9 cellular contexts compared by ENCODE assay signal in the genomic region with DNA sequence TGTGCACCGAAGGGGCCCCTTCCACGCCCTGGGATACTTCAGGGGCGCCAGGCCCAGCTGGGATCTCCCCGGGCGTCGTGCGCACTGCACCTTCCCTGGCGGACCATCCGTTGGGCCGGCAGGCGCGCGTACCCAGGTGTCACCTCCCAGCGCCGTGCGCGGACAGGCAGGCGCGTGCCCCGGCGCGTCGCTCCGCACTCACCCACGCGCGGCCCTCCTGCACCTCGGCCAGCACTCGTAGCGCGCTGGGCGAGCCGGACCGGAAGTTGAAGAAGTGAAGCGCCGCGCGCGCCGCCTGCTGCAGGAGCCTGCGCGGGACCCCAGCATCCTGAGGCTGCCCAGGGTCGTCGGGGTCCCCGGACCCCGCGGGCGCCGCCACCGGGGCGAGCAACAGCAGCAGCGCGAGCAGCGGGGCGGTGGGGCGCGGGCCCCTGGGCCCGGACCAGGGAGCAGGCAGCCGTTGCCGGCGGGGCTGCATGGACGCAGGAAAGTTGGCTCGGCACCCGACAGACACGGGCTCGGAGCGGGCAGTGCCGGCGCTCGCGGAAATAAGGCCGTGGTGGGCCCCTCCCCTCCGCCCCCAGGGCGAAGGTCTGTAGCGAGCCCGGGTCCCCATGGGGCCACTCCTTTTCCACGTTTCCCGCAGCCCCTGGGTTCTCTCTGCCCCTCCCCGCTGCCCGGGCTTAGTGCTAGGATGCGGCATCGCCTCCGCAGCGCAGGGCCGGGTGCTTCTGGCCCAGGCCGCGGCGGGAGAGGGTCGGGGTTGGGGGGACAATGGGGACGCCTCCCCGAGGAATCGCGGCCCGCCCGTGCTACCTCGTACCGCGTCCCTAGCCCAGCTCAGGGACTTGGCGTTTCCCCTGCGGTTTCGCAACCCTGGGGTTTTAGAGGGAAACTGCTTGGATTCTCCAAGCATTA. TPM values are rescaled to one million over a fixed set of nuclear protein-coding genes. Genes with fewer than 3 reads are reported as not detected.
DNase-seq lines count a peak whose midpoint lies in the region; ATAC-seq, FAIRE-seq and TF ChIP-seq lines count a peak whose summit lies in the region.
"Had no signal": no experiment of that assay in that cellular context is flagged by ENCODE, and none has a peak within 500 bp of the region (broad histone marks: within the 10 kb centered on the region; RNA-seq: fewer than 3 reads in every experiment).

Gene RARRES1, minus strand, starts transcription at position 520 of the 918 bp plus-strand sequence. Its CDS starts 42 bp downstream, at position 478.

- no peak for TF ChIP-seq POLR2A in endothelial cell of umbilical vein (IDR thresholded peaks at IDR 0.05; ENCODE audit: low read depth, low read length)

- no TSS peak for BruUV-seq in endothelial cell of umbilical vein (replicated peaks; lab: Mats Ljungman, UMichigan)

- H3K9me3 Mint-ChIP-seq in mesothelial cell of epicardium, result peaks cover 11% of the 10 kb centered on the region
- no peaks in the 10 kb centered on the region for H3K9me3 Mint-ChIP-seq in stimulated activated naive CD8-positive, alpha-beta T cell treated with anti-CD3 and anti-CD28 coated beads, Interleukin-15, Interleukin-2, amounts not matched to agents 100 ng/mL and 50 ng/mL, for 24 hours

- DNase-seq in DMS53 (lab: John Stamatoyannopoulos, UW), result peak; percentile 83
- DNase-seq in activated CD4-positive, alpha-beta T cell treated with anti-CD3 and anti-CD28 coated beads, Interleukin-2, amount 50 U/mL, for 48 hours, result peak; percentile 58 to 63
- DNase-seq in endothelial cell of umbilical vein (ENCODE audit: low read depth, low spot score), result peak; percentile 50
- peak; percentile 40 to 72 for DNase-seq in mesothelial cell of epicardium (ENCODE audit: low spot score in 2 of 2, unreplicated experiment in 2 of 2)
- DNase-seq in H4 (ENCODE audit: low spot score), result no peak

- H3K27me3 Mint-ChIP-seq in mesothelial cell of epicardium (ENCODE audit: low read depth), result no peaks in the 10 kb centered on the region
- no peaks in the 10 kb centered on the region for H3K27me3 Mint-ChIP-seq in stimulated activated naive CD8-positive, alpha-beta T cell treated with anti-CD3 and anti-CD28 coated beads, Interleukin-15, Interleukin-2, amounts not matched to agents 100 ng/mL and 50 ng/mL, for 24 hours

- no peaks in the 10 kb centered on the region for H4K20me1 ChIP-seq in endothelial cell of umbilical vein (replicated peaks; ENCODE audit: control insufficient read depth, extremely low read depth, insufficient read depth, low read length)

- no peaks in the 10 kb centered on the region for H3K27me3 ChIP-seq in endothelial cell of umbilical vein (ENCODE audit: control insufficient read depth in 2 of 2, insufficient read depth in 2 of 2, low read length in 2 of 2)

- peak within 1 kb of the TSS; percentile 72 for H3K4me3 Mint-ChIP-seq in mesothelial cell of epicardium
- H3K4me3 Mint-ChIP-seq in stimulated activated naive CD8-positive, alpha-beta T cell treated with anti-CD3 and anti-CD28 coated beads, Interleukin-15, Interleukin-2, amounts not matched to agents 100 ng/mL and 50 ng/mL, for 24 hours, result peak within 1 kb of the TSS; percentile 66

- peak within 1 kb of the TSS; percentile 79 for H3K4me2 ChIP-seq in endothelial cell of umbilical vein (ENCODE audit: insufficient read depth, low read length)

- ATAC-seq in GM19468 (IDR thresholded peaks at IDR 0.05; ENCODE audit: extremely low read depth, unreplicated experiment) (peak; percentile 58), HG03558 (IDR thresholded peaks at IDR 0.05; ENCODE audit: extremely low read depth, unreplicated experiment) (peak; percentile 65)

- TF ChIP-seq CTCF in endothelial cell of umbilical vein (IDR thresholded peaks at IDR 0.05; ENCODE audit: extremely low read depth in 1 of 2, insufficient read depth in 1 of 2, low read depth in 1 of 2, low read length in 2 of 2) (peak in 1 of 2 donors; percentile 7), mesothelial cell of epicardium (IDR thresholded peaks at IDR 0.05; ENCODE audit: unreplicated experiment) (no peak)

- H3K9me3 ChIP-seq in endothelial cell of umbilical vein (replicated peaks; ENCODE audit: control insufficient read depth, insufficient read depth, low read length), result no peaks in the 10 kb centered on the region

- no peak for FAIRE-seq in endothelial cell of umbilical vein (lab: Jason Lieb, UNC)

- H3K36me3 Mint-ChIP-seq in mesothelial cell of epicardium, result peaks cover 39% of the 10 kb centered on the region
- peaks cover 5% of the 10 kb centered on the region for H3K36me3 Mint-ChIP-seq in stimulated activated naive CD8-positive, alpha-beta T cell treated with anti-CD3 and anti-CD28 coated beads, Interleukin-15, Interleukin-2, amounts not matched to agents 100 ng/mL and 50 ng/mL, for 24 hours (ENCODE audit: low read depth)

- no peak within 1 kb of the TSS for H3K27ac ChIP-seq in endothelial cell of umbilical vein (ENCODE audit: insufficient read depth, low read depth, low read length)

- intact Hi-C loops in endothelial cell of umbilical vein (cut with micrococcal nuclease), result loop anchor here (1.0 kb wide), 1 partner anchor 73 kb away; no protein-coding TSS in a partner anchor

- peak within 1 kb of the TSS; percentile 98 for H3K27ac Mint-ChIP-seq in mesothelial cell of epicardium
- no peak within 1 kb of the TSS for H3K27ac Mint-ChIP-seq in stimulated activated naive CD8-positive, alpha-beta T cell treated with anti-CD3 and anti-CD28 coated beads, Interleukin-15, Interleukin-2, amounts not matched to agents 100 ng/mL and 50 ng/mL, for 24 hours

- dilution Hi-C loops in endothelial cell of umbilical vein (cut with MboI; ENCODE audit: extremely low pct_ligation_motif_present, low sequenced_read_pairs), result no loop called here

- POLR2A ChIA-PET in endothelial cell of umbilical vein (lab: Charles Lee), result no interaction called here

- H3K36me3 ChIP-seq in endothelial cell of umbilical vein (ENCODE audit: control insufficient read depth in 2 of 2, extremely low read depth in 1 of 2, insufficient read depth in 2 of 2, low read length in 2 of 2), result no peaks in the 10 kb centered on the region

- peak within 1 kb of the TSS; percentile 89 for H2AFZ ChIP-seq in endothelial cell of umbilical vein (ENCODE audit: low read depth, low read length)

- H3K79me2 ChIP-seq in endothelial cell of umbilical vein (ENCODE audit: control insufficient read depth, insufficient read depth, low read length), result no peaks in the 10 kb centered on the region

- CTCF ChIA-PET in endothelial cell of umbilical vein (lab: Charles Lee), result interaction anchor here (0.6 to 1.7 kb wide), 3 partner anchors 21 to 57 kb away, joined by 3 to 6 read pairs (median 4); no protein-coding TSS in a partner anchor

- peak within 1 kb of the TSS; percentile 11 to 46 (median 43) for H3K4me3 ChIP-seq in endothelial cell of umbilical vein (replicated peaks in 1 of 3; ENCODE audit: insufficient read depth in 1 of 3, low read depth in 1 of 3, low read length in 3 of 3)

- H3K4me1 ChIP-seq in endothelial cell of umbilical vein (ENCODE audit: control insufficient read depth, extremely low read depth, insufficient read depth, low read length), result peaks cover 12% of the 10 kb centered on the region

- no peaks in the 10 kb centered on the region for H3K9me1 ChIP-seq in endothelial cell of umbilical vein (replicated peaks; ENCODE audit: control insufficient read depth, extremely low read depth, insufficient read depth, low read length)

- peak within 1 kb of the TSS; percentile 59 for H3K9ac ChIP-seq in endothelial cell of umbilical vein (replicated peaks; ENCODE audit: extremely low read depth, insufficient read depth, low read length)

- peaks cover 54% of the 10 kb centered on the region for H3K4me1 Mint-ChIP-seq in mesothelial cell of epicardium
- H3K4me1 Mint-ChIP-seq in stimulated activated naive CD8-positive, alpha-beta T cell treated with anti-CD3 and anti-CD28 coated beads, Interleukin-15, Interleukin-2, amounts not matched to agents 100 ng/mL and 50 ng/mL, for 24 hours (ENCODE audit: low read depth), result peaks cover 17% of the 10 kb centered on the region

TF ChIP-seq in endothelial cell of umbilical vein, 7 proteins besides CTCF, POLR2A, EP300 and RAD21:
- TF ChIP-seq, protein P1, sequence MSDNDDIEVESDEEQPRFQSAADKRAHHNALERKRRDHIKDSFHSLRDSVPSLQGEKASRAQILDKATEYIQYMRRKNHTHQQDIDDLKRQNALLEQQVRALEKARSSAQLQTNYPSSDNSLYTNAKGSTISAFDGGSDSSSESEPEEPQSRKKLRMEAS (IDR thresholded peaks at IDR 0.05; ENCODE audit: insufficient read depth, insufficient read length), result no peak
- TF ChIP-seq JUN (IDR thresholded peaks at IDR 0.05; ENCODE audit: borderline replicate concordance, insufficient read depth, insufficient read length, low read depth) (no peak), EZH2 (IDR thresholded peaks at IDR 0.05; ENCODE audit: borderline replicate concordance, low read depth, low read length, severe bottlenecking) (peak; percentile 33)

RNA-seq across cellular contexts. Expression of gene RARRES1, which starts in this region (rescaled TPM):
- 1.5 and 1.8 TPM in 2 replicates for total RNA-seq in endothelial cell of umbilical vein
- 0.98 and 1.2 TPM in 2 replicates for polyA plus RNA-seq in endothelial cell of umbilical vein
- polyA plus RNA-seq in endothelial cell of umbilical vein (2011; cell fraction: cytosol; rRNA removed), result 0.68 and 0.71 TPM in 2 replicates
- polyA plus RNA-seq in endothelial cell of umbilical vein (2011; cell fraction: nucleus; rRNA removed), result 0.54 and 0.98 TPM in 2 replicates
- 1.6 and 3.2 TPM in 2 replicates for polyA plus RNA-seq in endothelial cell of umbilical vein (2012)
- 0.22 and 1.1 TPM in 2 replicates for polyA minus RNA-seq in endothelial cell of umbilical vein
- 5.6 TPM for polyA minus RNA-seq in endothelial cell of umbilical vein (2011; cell fraction: cytosol; rRNA and poly(A)+ RNA removed)
- polyA minus RNA-seq in endothelial cell of umbilical vein (2011; cell fraction: nucleus; rRNA and poly(A)+ RNA removed), result not detected in 2 replicates
- total RNA-seq in mesothelial cell of epicardium, result 48.9 to 53.0 TPM (median 51.9 TPM) in 3 replicates
- total RNA-seq in H4 (2014; rRNA removed; shearing (Covaris generic)), result not detected in 2 replicates
- total RNA-seq: NCI-H460 had no signal

Comparison
In these comparisons a context has a peak if more than half of its experiments do, and no peak if none do; other contexts are left out.
1. RNA of gene RARRES1 (total RNA-seq): 48.9 to 53.0 TPM in mesothelial cell of epicardium; 1.5 to 1.8 TPM in endothelial cell of umbilical vein and not detected in H4; every median in the first group is over 10 times any median in the second.